27 cellular contexts compared by ENCODE assay signal in genomic region chr3:134877788-134878187, GRCh38.
"Had no signal": no experiment of that assay in that cellular context is flagged by ENCODE, and none has a peak within 500 bp of the region (broad histone marks: within the 10 kb centered on the region; RNA-seq: fewer than 3 reads in every experiment).

No MANE protein-coding gene starts in this region.

- H3K9me3 ChIP-seq: adrenal gland, body of pancreas, left ventricle myocardium inferior, mucosa of descending colon, right lobe of liver, thyroid gland, upper lobe of left lung, vagina had no signal

- H3K4me3 ChIP-seq: adrenal gland, body of pancreas, coronary artery, dorsolateral prefrontal cortex, left ventricle myocardium inferior, lung, mucosa of descending colon, right lobe of liver, skin epidermis, thyroid gland, upper lobe of left lung, vagina had no signal

- H3K27ac ChIP-seq: adrenal gland, body of pancreas, coronary artery, left ventricle myocardium inferior, right lobe of liver, skin epidermis, thyroid gland, upper lobe of left lung, vagina, WERI-Rb-1 had no signal

- H3K27me3 ChIP-seq: adrenal gland, body of pancreas, dorsolateral prefrontal cortex, right lobe of liver, thyroid gland, upper lobe of left lung, vagina had no signal

- H3K4me1 ChIP-seq: adrenal gland, body of pancreas, left ventricle myocardium inferior, right lobe of liver, upper lobe of left lung, vagina had no signal

- H3K36me3 ChIP-seq: adrenal gland, left ventricle myocardium inferior, right lobe of liver, thyroid gland, upper lobe of left lung, vagina, WERI-Rb-1 had no signal

- DNase-seq: activated CD4-positive, alpha-beta T cell treated with anti-CD3 and anti-CD28 coated beads for 48 hours; activated CD4-positive, alpha-beta T cell treated with anti-CD3 and anti-CD28 coated beads, Interleukin-2, amount 50 U/mL, for 48 hours; activated CD8-positive, alpha-beta memory T cell treated with anti-CD3 and anti-CD28 coated beads for 24 hours; activated effector memory CD4-positive, alpha-beta T cell treated with Interleukin-2 at 50 U/mL for 16 hours; activated naive CD4-positive, alpha-beta T cell treated with anti-CD3 and anti-CD28 coated beads for 36 hours; activated naive CD8-positive, alpha-beta T cell treated with anti-CD3 and anti-CD28 coated beads for 36 hours; adrenal gland; aorta; cerebellar nuclear complex; effector memory CD4-positive, alpha-beta T cell; left ventricle myocardium inferior; mucosa of descending colon; posterior cingulate gyrus; stimulated activated CD4-positive, alpha-beta T cell treated with anti-CD3 and anti-CD28 coated beads, Interleukin-4, amount 100 ng/mL, for 24 hours; stimulated activated CD8-positive, alpha-beta memory T cell treated with anti-CD3 and anti-CD28 coated beads, Interleukin-4, amount 100 ng/mL, for 48 hours; stimulated activated naive CD8-positive, alpha-beta T cell treated with anti-CD3 and anti-CD28 coated beads, Interleukin-15, amount 100 ng/mL, for 72 hours; T1000; thyroid gland; upper lobe of left lung; WERI-Rb-1 had no signal
